In the genomic region with DNA sequence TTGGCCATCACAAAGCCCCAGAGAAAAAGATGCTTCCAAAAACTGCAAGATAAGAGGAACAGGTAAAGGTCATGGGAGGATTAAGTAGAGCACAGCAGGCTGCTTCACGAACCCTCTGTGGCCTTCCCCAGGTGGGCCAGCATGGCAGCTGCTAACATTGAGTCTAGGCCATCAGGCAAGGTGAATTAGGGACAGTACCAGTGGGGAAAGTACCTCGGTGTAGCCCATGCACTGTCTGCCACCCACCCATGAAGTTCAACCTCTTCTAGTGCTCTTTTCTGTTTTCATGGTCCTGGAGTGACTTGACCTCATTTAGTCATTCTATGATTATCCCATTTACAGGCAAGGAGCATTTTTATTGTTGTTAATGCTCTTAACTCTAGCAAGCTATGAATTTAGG, we compare ENCODE assay signal across 25 cellular contexts.
A peak's percentile ranks its signal among the peaks of the same experiment; 100 is the strongest.
DNase-seq lines count a peak whose midpoint lies in the region; ATAC-seq and TF ChIP-seq lines count a peak whose summit lies in the region.
"Had no signal": no experiment of that assay in that cellular context is flagged by ENCODE, and none has a peak within 500 bp of the region (broad histone marks: within the 10 kb centered on the region; RNA-seq: fewer than 3 reads in every experiment).

No MANE protein-coding gene starts in this region.

- H3K9ac ChIP-seq in SU-DHL-6 (ENCODE audit: low read length), result peak overlapping the region; percentile 40
- H3K9ac ChIP-seq: parathyroid adenoma had no signal

- no peaks in the 10 kb centered on the region for H3K27me3 ChIP-seq in SU-DHL-6 (ENCODE audit: low read length)
- H3K27me3 ChIP-seq in tibial nerve, result no peaks in the 10 kb centered on the region
- H3K27me3 ChIP-seq: MG63, right lobe of liver, SJSA1, vagina had no signal

- TF ChIP-seq POLR2A in tibial nerve (IDR thresholded peaks at IDR 0.05), result no peak

- no peak overlapping the region for H3K27ac Mint-ChIP-seq in activated T-cell treated with anti-CD3 and anti-CD28 coated beads, Interleukin-2, amount 50 U/mL, for 72 hours
- no peak overlapping the region for H3K27ac Mint-ChIP-seq in activated T-cell treated with anti-CD3 and anti-CD28 coated beads, Interleukin-2, amount 50 U/mL, for 24 hours
- H3K27ac Mint-ChIP-seq: T-helper 1 cell treated with Interleukin-12 subunit alpha and Interleukin-12 subunit beta and Interleukin-4 antibody, amounts not matched to agents 30 μg/mL and 1 μg/mL, for 36 hours had no signal

- ATAC-seq in activated T-cell treated with anti-CD3 and anti-CD28 coated beads, Interleukin-2, amount 50 U/mL, for 72 hours (replicated peaks in 1 of 2), result peak; percentile 47 to 58
- ATAC-seq in GM19351 (IDR thresholded peaks at IDR 0.05; ENCODE audit: unreplicated experiment) (peak; percentile 62), HG03442 (IDR thresholded peaks at IDR 0.05; ENCODE audit: unreplicated experiment) (no peak)
- peak; percentile 79 for ATAC-seq in stimulated activated naive CD8-positive, alpha-beta T cell treated with anti-CD3 and anti-CD28 coated beads, Interleukin-15, Interleukin-2, amounts not matched to agents 100 U/mL and 50 U/mL, for 24 hours
- ATAC-seq: heart left ventricle, left lobe of liver, right lobe of liver had no signal

- H4K20me1 ChIP-seq in SU-DHL-6 (ENCODE audit: low read depth, low read length), result no peaks in the 10 kb centered on the region

- WGBS in tibial nerve, 2 donors, result 80 to 89% methylated on average over 2 of the region's 2 CpGs

- H2AFZ ChIP-seq in SU-DHL-6 (ENCODE audit: low read depth, low read length, severe bottlenecking), result no peak overlapping the region
- H2AFZ ChIP-seq: parathyroid adenoma had no signal

- no peaks in the 10 kb centered on the region for H3K9me2 ChIP-seq in SU-DHL-6 (replicated peaks; ENCODE audit: insufficient read depth, low read length)

- H3K36me3 ChIP-seq in SU-DHL-6 (ENCODE audit: low read length), result no peaks in the 10 kb centered on the region
- H3K36me3 ChIP-seq in tibial nerve, result no peaks in the 10 kb centered on the region
- H3K36me3 ChIP-seq: heart left ventricle, MG63, right lobe of liver, SJSA1, vagina had no signal

- H3K4me3 Mint-ChIP-seq in activated T-cell treated with anti-CD3 and anti-CD28 coated beads, Interleukin-2, amount 50 U/mL, for 72 hours, result no peak overlapping the region
- no peak overlapping the region for H3K4me3 Mint-ChIP-seq in activated T-cell treated with anti-CD3 and anti-CD28 coated beads, Interleukin-2, amount 50 U/mL, for 24 hours
- H3K4me3 Mint-ChIP-seq: nephron progenitor cell; T-helper 1 cell treated with Interleukin-12 subunit alpha and Interleukin-12 subunit beta and Interleukin-4 antibody, amounts not matched to agents 30 μg/mL and 1 μg/mL, for 36 hours had no signal

- peaks cover 16% of the 10 kb centered on the region for H3F3A ChIP-seq in SU-DHL-6 (ENCODE audit: insufficient read depth)

- H3K4me1 Mint-ChIP-seq in activated T-cell treated with anti-CD3 and anti-CD28 coated beads, Interleukin-2, amount 50 U/mL, for 72 hours (ENCODE audit: low read depth), result peaks cover 43% of the 10 kb centered on the region
- H3K4me1 Mint-ChIP-seq in activated T-cell treated with anti-CD3 and anti-CD28 coated beads, Interleukin-2, amount 50 U/mL, for 24 hours (ENCODE audit: low read depth), result peaks cover 41% of the 10 kb centered on the region

- H3K9me3 Mint-ChIP-seq in activated T-cell treated with anti-CD3 and anti-CD28 coated beads, Interleukin-2, amount 50 U/mL, for 72 hours, result peaks cover 0 to 4% of the 10 kb centered on the region in 2 donors
- no peaks in the 10 kb centered on the region for H3K9me3 Mint-ChIP-seq in activated T-cell treated with anti-CD3 and anti-CD28 coated beads, Interleukin-2, amount 50 U/mL, for 24 hours
- H3K9me3 Mint-ChIP-seq: IgD-negative memory B cell; T-helper 1 cell treated with Interleukin-12 subunit alpha and Interleukin-12 subunit beta and Interleukin-4 antibody, amounts not matched to agents 30 μg/mL and 1 μg/mL, for 36 hours had no signal

- TF ChIP-seq CTCF in SU-DHL-6 (IDR thresholded peaks at IDR 0.05; ENCODE audit: insufficient read depth, low read length, poor library complexity, severe bottlenecking), result no peak
- TF ChIP-seq CTCF in tibial nerve (IDR thresholded peaks at IDR 0.05), result no peak

- no peaks in the 10 kb centered on the region for H3K36me3 Mint-ChIP-seq in activated T-cell treated with anti-CD3 and anti-CD28 coated beads, Interleukin-2, amount 50 U/mL, for 72 hours (ENCODE audit: insufficient read depth in 2 of 2)
- H3K36me3 Mint-ChIP-seq in activated T-cell treated with anti-CD3 and anti-CD28 coated beads, Interleukin-2, amount 50 U/mL, for 24 hours (ENCODE audit: low read depth), result no peaks in the 10 kb centered on the region
- H3K36me3 Mint-ChIP-seq: IgD-negative memory B cell had no signal

- H3K4me1 ChIP-seq in tibial nerve, result peaks cover 0 to 5% (median 0%) of the 10 kb centered on the region in 4 donors
- H3K4me1 ChIP-seq: parathyroid adenoma, right lobe of liver, SJSA1, vagina had no signal

- peak in 1 of 2 donors; percentile 21 for DNase-seq in activated T-cell treated with anti-CD3 and anti-CD28 coated beads, Interleukin-2, amount 50 U/mL, for 72 hours
- DNase-seq in activated T-cell treated with anti-CD3 and anti-CD28 coated beads, Interleukin-2, amount 50 U/mL, for 24 hours, result no peak
- DNase-seq in stimulated activated naive CD8-positive, alpha-beta T cell treated with anti-CD3 and anti-CD28 coated beads, Interleukin-15, Interleukin-2, amounts not matched to agents 100 U/mL and 50 U/mL, for 24 hours, result no peak
- DNase-seq in tibial nerve (ENCODE audit: low spot score in 2 of 2) (no peak), hippocampal formation (lab: John Stamatoyannopoulos, UW) (no peak)
- DNase-seq: ACHN; activated naive CD4-positive, alpha-beta T cell treated with anti-CD3 and anti-CD28 coated beads, Interleukin-2, amount 50 U/mL, for 16 hours; central memory CD4-positive, alpha-beta T cell; GOT3; heart left ventricle; MG63; NCI-H1436; NCI-H510A; nephron progenitor cell; right lobe of liver had no signal

- no peak for TF ChIP-seq EP300 in tibial nerve (IDR thresholded peaks at IDR 0.05)

- peaks cover 7% of the 10 kb centered on the region for H3K27me3 Mint-ChIP-seq in activated T-cell treated with anti-CD3 and anti-CD28 coated beads, Interleukin-2, amount 50 U/mL, for 72 hours (ENCODE audit: low read depth)
- peaks cover 13% of the 10 kb centered on the region for H3K27me3 Mint-ChIP-seq in activated T-cell treated with anti-CD3 and anti-CD28 coated beads, Interleukin-2, amount 50 U/mL, for 24 hours

- peak overlapping the region; percentile 85 for H3K27ac ChIP-seq in SU-DHL-6 (ENCODE audit: low read depth, low read length)
- no peak overlapping the region for H3K27ac ChIP-seq in tibial nerve
- H3K27ac ChIP-seq: C4-2B, heart left ventricle, parathyroid adenoma, right lobe of liver, SJSA1, vagina had no signal

- no peaks in the 10 kb centered on the region for H3K79me2 ChIP-seq in SU-DHL-6 (ENCODE audit: insufficient read depth, low read length)
- H3K79me2 ChIP-seq: parathyroid adenoma had no signal

- no peaks in the 10 kb centered on the region for H3K9me3 ChIP-seq in SU-DHL-6 (ENCODE audit: insufficient read depth, low read length)
- no peaks in the 10 kb centered on the region for H3K9me3 ChIP-seq in tibial nerve
- H3K9me3 ChIP-seq: heart left ventricle, MG63, right lobe of liver, SJSA1, vagina had no signal

- peak overlapping the region; percentile 3 for H3K4me3 ChIP-seq in SU-DHL-6 (ENCODE audit: insufficient read depth, low read length, poor library complexity, severe bottlenecking)
- no peak overlapping the region for H3K4me3 ChIP-seq in tibial nerve
- H3K4me3 ChIP-seq: heart left ventricle, MG63, right lobe of liver, SJSA1, vagina had no signal

- peak overlapping the region; percentile 47 for H3K4me2 ChIP-seq in SU-DHL-6 (ENCODE audit: low read depth, low read length, poor library complexity, severe bottlenecking)
